28 cellular contexts compared by ENCODE assay signal in the genomic region with DNA sequence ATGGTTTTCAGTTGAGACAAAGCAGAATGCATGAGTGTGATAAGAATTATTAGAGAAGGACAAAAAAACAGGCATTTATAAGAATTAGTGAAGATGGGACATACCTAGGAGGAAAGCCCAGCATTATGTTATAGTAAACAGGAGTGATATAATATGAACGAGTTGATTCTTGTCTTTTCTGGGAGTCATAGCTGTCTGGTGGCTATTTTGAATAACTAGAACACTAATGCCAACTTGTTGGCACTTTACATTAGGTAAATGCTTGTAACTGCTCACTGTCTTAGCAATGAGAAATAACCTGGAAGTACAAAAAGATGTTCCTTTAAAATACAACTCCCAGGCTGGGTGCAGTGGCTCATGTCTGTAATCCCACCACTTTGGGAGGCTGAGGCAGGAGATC.
"Had no signal": no experiment of that assay in that cellular context is flagged by ENCODE, and none has a peak within 500 bp of the region (broad histone marks: within the 10 kb centered on the region; RNA-seq: fewer than 3 reads in every experiment).

No MANE protein-coding gene starts in this region.

- H3K9me3 Mint-ChIP-seq: nephron, neural progenitor cell had no signal

- H3K27ac Mint-ChIP-seq: naive thymus-derived CD4-positive, alpha-beta T cell; natural killer cell; nephron; neural progenitor cell; progenitor cell of endocrine pancreas; stimulated activated effector memory CD8-positive, alpha-beta T cell treated with anti-CD3 and anti-CD28 coated beads, Interleukin-12 subunit alpha, Interleukin-12 subunit beta, amount 100 ng/mL, for 72 hours; stimulated activated naive B cell treated with anti-CD40 and anti-IgM and Interleukin-4, amounts not matched to agents 10 μg/mL and 1 μg/mL and 100 μg/mL, for 72 hours; stimulated activated naive CD8-positive, alpha-beta T cell treated with anti-CD3 and anti-CD28 coated beads, Interleukin-15, Interleukin-2, amounts not matched to agents 100 ng/mL and 50 ng/mL, for 24 hours had no signal

- H3K27ac ChIP-seq: neural progenitor cell, ovary, parathyroid adenoma, psoas muscle, right lobe of liver, sigmoid colon, stomach, thoracic aorta, thyroid gland, tibial nerve, upper lobe of left lung, uterus had no signal

- H3K4me1 Mint-ChIP-seq: naive thymus-derived CD4-positive, alpha-beta T cell; natural killer cell; nephron; neural progenitor cell; stimulated activated effector memory CD8-positive, alpha-beta T cell treated with anti-CD3 and anti-CD28 coated beads, Interleukin-12 subunit alpha, Interleukin-12 subunit beta, amount 100 ng/mL, for 72 hours; stimulated activated naive B cell treated with anti-CD40 and anti-IgM and Interleukin-4, amounts not matched to agents 10 μg/mL and 1 μg/mL and 100 μg/mL, for 72 hours had no signal

- H3K4me3 Mint-ChIP-seq: naive thymus-derived CD4-positive, alpha-beta T cell; natural killer cell; nephron; neural progenitor cell; stimulated activated effector memory CD8-positive, alpha-beta T cell treated with anti-CD3 and anti-CD28 coated beads, Interleukin-12 subunit alpha, Interleukin-12 subunit beta, amount 100 ng/mL, for 72 hours; stimulated activated naive B cell treated with anti-CD40 and anti-IgM and Interleukin-4, amounts not matched to agents 10 μg/mL and 1 μg/mL and 100 μg/mL, for 72 hours; stimulated activated naive CD8-positive, alpha-beta T cell treated with anti-CD3 and anti-CD28 coated beads, Interleukin-15, Interleukin-2, amounts not matched to agents 100 ng/mL and 50 ng/mL, for 24 hours had no signal

- H3K4me2 ChIP-seq: neural progenitor cell had no signal

- H3K36me3 ChIP-seq: neural progenitor cell, ovary, right lobe of liver, sigmoid colon, stomach, thoracic aorta, thyroid gland, tibial nerve, upper lobe of left lung, uterus had no signal

- H3K27me3 Mint-ChIP-seq: naive thymus-derived CD4-positive, alpha-beta T cell; progenitor cell of endocrine pancreas; stimulated activated naive B cell treated with anti-CD40 and anti-IgM and Interleukin-4, amounts not matched to agents 10 μg/mL and 1 μg/mL and 100 μg/mL, for 72 hours; stimulated activated naive CD8-positive, alpha-beta T cell treated with anti-CD3 and anti-CD28 coated beads, Interleukin-15, Interleukin-2, amounts not matched to agents 100 ng/mL and 50 ng/mL, for 24 hours had no signal

- H3K4me1 ChIP-seq: neural progenitor cell, parathyroid adenoma, psoas muscle, right lobe of liver, sigmoid colon, stomach, thyroid gland, tibial nerve, upper lobe of left lung, uterus had no signal

- ATAC-seq: naive thymus-derived CD4-positive, alpha-beta T cell; natural killer cell; psoas muscle; right cardiac atrium; right lobe of liver; stimulated activated effector memory CD8-positive, alpha-beta T cell treated with anti-CD3 and anti-CD28 coated beads, Interleukin-12 subunit alpha, Interleukin-12 subunit beta, amount 100 ng/mL, for 72 hours; stimulated activated naive B cell treated with anti-CD40 and anti-IgM and Interleukin-4, amounts not matched to agents 10 μg/mL and 1 μg/mL and 100 μg/mL, for 72 hours had no signal

- H3K9me3 ChIP-seq: ovary, psoas muscle, right lobe of liver, sigmoid colon, thoracic aorta, thyroid gland, upper lobe of left lung, uterus had no signal

- H3K36me3 Mint-ChIP-seq: naive thymus-derived CD4-positive, alpha-beta T cell; neural progenitor cell; stimulated activated effector memory CD8-positive, alpha-beta T cell treated with anti-CD3 and anti-CD28 coated beads, Interleukin-12 subunit alpha, Interleukin-12 subunit beta, amount 100 ng/mL, for 72 hours; stimulated activated naive B cell treated with anti-CD40 and anti-IgM and Interleukin-4, amounts not matched to agents 10 μg/mL and 1 μg/mL and 100 μg/mL, for 72 hours had no signal

- H3K27me3 ChIP-seq: neural progenitor cell, ovary, right lobe of liver, sigmoid colon, stomach, thyroid gland, tibial nerve, upper lobe of left lung, uterus had no signal

- H3K4me3 ChIP-seq: neural progenitor cell, ovary, psoas muscle, right lobe of liver, sigmoid colon, stomach, thoracic aorta, thyroid gland, tibial nerve, upper lobe of left lung, uterus had no signal

- DNase-seq: naive thymus-derived CD4-positive, alpha-beta T cell; natural killer cell; occipital lobe; ovary; posterior cingulate gyrus; psoas muscle; right cardiac atrium; right lobe of liver; sigmoid colon; small intestine; stimulated activated CD4-positive, alpha-beta T cell treated with anti-CD3 and anti-CD28 coated beads, Interleukin-15, amount 100 ng/mL, for 24 hours; stimulated activated CD4-positive, alpha-beta T cell treated with anti-CD3 and anti-CD28 coated beads, Interleukin-2, amount 100 ng/mL, for 24 hours; stimulated activated CD4-positive, alpha-beta T cell treated with anti-CD3 and anti-CD28 coated beads, Interleukin-2, amount 100 ng/mL, for 48 hours; stimulated activated CD4-positive, alpha-beta T cell treated with anti-CD3 and anti-CD28 coated beads, Interleukin-4, amount 100 ng/mL, for 24 hours; stimulated activated naive B cell treated with anti-CD40 and anti-IgM and Interleukin-4, amounts not matched to agents 10 μg/mL and 1 μg/mL and 100 μg/mL, for 72 hours; stimulated activated naive CD4-positive, alpha-beta T cell treated with Interleukin-2 at 50 U/mL for 16 hours; stomach; thyroid gland; upper lobe of left lung; uterus had no signal

- FAIRE-seq: small intestine had no signal

- H3K9ac ChIP-seq: neural progenitor cell, parathyroid adenoma had no signal
